10 cellular contexts compared by ENCODE assay signal in genomic region chr10:44853148-44853734, GRCh38. TPM values are rescaled to one million over a fixed set of nuclear protein-coding genes. Genes with fewer than 3 reads are reported as not detected.
A peak's percentile ranks its signal among the peaks of the same experiment; 100 is the strongest.
DNase-seq lines count a peak whose midpoint lies in the region; ATAC-seq and TF ChIP-seq lines count a peak whose summit lies in the region.
"Had no signal": no experiment of that assay in that cellular context is flagged by ENCODE, and none has a peak within 500 bp of the region (broad histone marks: within the 10 kb centered on the region; RNA-seq: fewer than 3 reads in every experiment).

No MANE protein-coding gene starts in this region.

- CTCF ChIA-PET in Caco-2 (lab: Charles Lee): interaction anchor here (0.9 kb wide), 1 partner anchor 11 kb away, joined by 4 read pairs; no protein-coding TSS in a partner anchor

- ATAC-seq in GM18873 (IDR thresholded peaks at IDR 0.05; ENCODE audit: low FRiP score, unreplicated experiment): no peak
- ATAC-seq in GM18517 (IDR thresholded peaks at IDR 0.05; ENCODE audit: unreplicated experiment): no peak

- no peaks in the 10 kb centered on the region for H3K9me3 ChIP-seq in Caco-2

- H3K27me3 Mint-ChIP-seq in Caco-2 (ENCODE audit: insufficient read depth, unreplicated experiment): peaks cover 5% of the 10 kb centered on the region

- H3K9me3 Mint-ChIP-seq in Caco-2 (ENCODE audit: unreplicated experiment): no peaks in the 10 kb centered on the region
- H3K9me3 Mint-ChIP-seq: neural crest cell had no signal

- TF ChIP-seq CTCF in Caco-2 (IDR thresholded peaks at IDR 0.05; ENCODE audit: insufficient read depth in 1 of 2, low read depth in 1 of 2, low read length in 1 of 2, severe bottlenecking in 1 of 2, unreplicated experiment in 1 of 2): no peak

- intact Hi-C loops in Caco-2 (cut with micrococcal nuclease; ENCODE audit: unreplicated experiment): loop anchor here (10.0 kb wide), 1 partner anchor 278 kb away; no protein-coding TSS in a partner anchor

- DNase-seq in Ammon's horn (ENCODE audit: low spot score) (peak; percentile 49), HCEC 1CT (peak; percentile 47), astrocyte of the hippocampus (ENCODE audit: low read depth, low spot score) (peak; percentile 41), kidney tubule cell (ENCODE audit: low spot score) (peak; percentile 56), Caco-2 (no peak)
- no peak for DNase-seq in activated CD8-positive, alpha-beta memory T cell treated with anti-CD3 and anti-CD28 coated beads, Interleukin-2, amount 50 U/mL, for 4 hours
- DNase-seq: GOT3 had no signal

- H3K4me3 Mint-ChIP-seq in Caco-2 (ENCODE audit: unreplicated experiment): no peak overlapping the region
- H3K4me3 Mint-ChIP-seq: neural crest cell had no signal

- no peaks in the 10 kb centered on the region for H3K4me1 ChIP-seq in Caco-2

- no peak overlapping the region for H3K4me3 ChIP-seq in Caco-2 (ENCODE audit: low read depth, low read length)

- no peak overlapping the region for H3K27ac Mint-ChIP-seq in Caco-2 (ENCODE audit: unreplicated experiment)

- POLR2A ChIA-PET in Caco-2 (lab: Charles Lee): no interaction called here

- H3K27me3 ChIP-seq in Caco-2 (replicated peaks; ENCODE audit: control insufficient read depth, insufficient read depth, low read length): peaks cover 2% of the 10 kb centered on the region; the same call in 1 of the 2 replicates

- no TSS peak for BruUV-seq in Caco-2 (replicated peaks; lab: Mats Ljungman, UMichigan)

- no peaks in the 10 kb centered on the region for H3K4me1 Mint-ChIP-seq in Caco-2 (ENCODE audit: low read depth, unreplicated experiment)

- no peaks in the 10 kb centered on the region for H3K36me3 Mint-ChIP-seq in Caco-2 (ENCODE audit: insufficient read depth, unreplicated experiment)

- no peaks in the 10 kb centered on the region for H3K36me3 ChIP-seq in Caco-2 (ENCODE audit: control insufficient read depth, insufficient read depth, low read length)

RNA-seq across cellular contexts. Expression of gene TMEM72, which starts 57.9 kb away (rescaled TPM):
- total RNA-seq in Caco-2 (2022): not detected in 2 replicates
- total RNA-seq: neural crest cell had no signal

Comparison
In these comparisons a context has a peak if more than half of its experiments do, and no peak if none do; other contexts are left out.
1. DNase-seq: peak in Ammon's horn (single experiment), HCEC 1CT (single experiment), astrocyte of the hippocampus (single experiment) and kidney tubule cell (single experiment); none in activated CD8-positive, alpha-beta memory T cell treated with anti-CD3 and anti-CD28 coated beads, Interleukin-2, amount 50 U/mL, for 4 hours (single experiment) and Caco-2 (0 of 2).